In the genomic region with DNA sequence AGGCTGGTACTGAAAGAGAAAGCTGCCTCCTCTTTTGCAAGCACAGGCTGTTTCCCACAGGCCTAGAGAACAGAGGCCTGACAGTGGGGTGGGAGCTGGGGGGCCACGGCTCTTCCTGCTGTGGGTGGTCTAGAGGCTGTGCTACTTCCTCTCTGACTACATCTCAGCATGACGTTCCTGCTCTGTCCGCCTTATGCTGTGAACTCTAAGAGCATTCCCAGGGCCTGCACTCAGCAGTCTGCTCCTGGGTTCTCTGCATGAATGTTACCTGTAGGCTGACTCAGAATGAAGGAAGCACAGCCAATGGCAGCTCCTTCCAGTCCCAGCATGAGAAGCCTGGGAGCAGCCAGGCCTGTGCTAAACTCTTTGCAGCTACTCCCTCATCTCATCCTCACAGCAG, we compare ENCODE assay signal across 22 cellular contexts.
DNase-seq lines count a peak whose midpoint lies in the region; ATAC-seq and TF ChIP-seq lines count a peak whose summit lies in the region.
"Had no signal": no experiment of that assay in that cellular context is flagged by ENCODE, and none has a peak within 500 bp of the region (broad histone marks: within the 10 kb centered on the region; RNA-seq: fewer than 3 reads in every experiment).

No MANE protein-coding gene starts in this region.

- no peaks in the 10 kb centered on the region for H3K27me3 ChIP-seq in ascending aorta
- H3K27me3 ChIP-seq: BLaER1, vagina had no signal

- WGBS in mesodermal cell (ENCODE audit: insufficient coverage in 2 of 2), 2 experiments: 22 to 47% methylated on average over 2 of the region's 3 CpGs

- TF ChIP-seq CTCF in epithelial cell of esophagus (IDR thresholded peaks at IDR 0.05; ENCODE audit: insufficient read depth, low read depth, low read length, missing control alignments) (no peak), ascending aorta (IDR thresholded peaks at IDR 0.05) (no peak)

- H3K9ac ChIP-seq in SK-N-MC (ENCODE audit: insufficient read length): no peak overlapping the region
- H3K9ac ChIP-seq: BLaER1 had no signal

- H3K4me3 ChIP-seq in SK-N-MC (no peak overlapping the region), epithelial cell of esophagus (ENCODE audit: low read length) (no peak overlapping the region), mesodermal cell (ENCODE audit: extremely low read depth, insufficient read depth, low read length, poor library complexity, severe bottlenecking) (no peak overlapping the region), ascending aorta (no peak overlapping the region)
- H3K4me3 ChIP-seq: A549, adrenal gland, BLaER1, esophagus squamous epithelium, vagina had no signal

- H3K9me3 ChIP-seq in SK-N-MC (ENCODE audit: low read depth, low read length) (no peaks in the 10 kb centered on the region), mesodermal cell (ENCODE audit: control insufficient read depth, low read length) (no peaks in the 10 kb centered on the region), ascending aorta (no peaks in the 10 kb centered on the region)
- H3K9me3 ChIP-seq: A549, adrenal gland, BLaER1, Caco-2, esophagus squamous epithelium, vagina had no signal

- H3K36me3 ChIP-seq in SK-N-MC (ENCODE audit: insufficient read depth, low read length) (no peaks in the 10 kb centered on the region), mesodermal cell (ENCODE audit: control insufficient read depth, insufficient read depth, low read length) (peaks cover 7% of the 10 kb centered on the region), ascending aorta (no peaks in the 10 kb centered on the region)
- H3K36me3 ChIP-seq: adrenal gland, BLaER1, esophagus squamous epithelium, vagina had no signal

- H3K4me1 ChIP-seq in mesodermal cell (ENCODE audit: control insufficient read depth, insufficient read depth, low read length, poor library complexity, severe bottlenecking) (peaks cover 15% of the 10 kb centered on the region), ascending aorta (no peaks in the 10 kb centered on the region)
- H3K4me1 ChIP-seq: A549, adrenal gland, Caco-2, esophagus squamous epithelium, vagina had no signal

- H3K27ac ChIP-seq in SK-N-MC (no peak overlapping the region), mesodermal cell (ENCODE audit: low read depth, low read length, severe bottlenecking) (peak overlapping the region; percentile 38), ascending aorta (no peak overlapping the region)
- H3K27ac ChIP-seq: A549, adrenal gland, BLaER1, esophagus squamous epithelium, vagina had no signal

- no peak for ATAC-seq in GM18870 (IDR thresholded peaks at IDR 0.05; ENCODE audit: unreplicated experiment)
- ATAC-seq: A549, HCT116, sciatic nerve had no signal

- DNase-seq in ELR (ENCODE audit: low read depth) (peak; percentile 8), SK-N-MC (ENCODE audit: low read depth, low spot score) (peak; percentile 18), epithelial cell of esophagus (ENCODE audit: low read depth) (peak; percentile 81), ascending aorta (ENCODE audit: low spot score in 2 of 2) (no peak), HT-29 (ENCODE audit: low spot score) (no peak)
- DNase-seq in stimulated activated CD4-positive, alpha-beta T cell treated with anti-CD3 and anti-CD28 coated beads, Interleukin-1b, Interleukin-23, amount 100 ng/mL, for 48 hours: no peak
- DNase-seq: activated CD4-positive, alpha-beta T cell treated with anti-CD3 and anti-CD28 coated beads, Interleukin-2, amount 50 U/mL, for 1 hour; activated CD8-positive, alpha-beta memory T cell treated with anti-CD3 and anti-CD28 coated beads, Interleukin-2, amount 50 U/mL, for 4 hours; activated effector memory CD4-positive, alpha-beta T cell treated with Interleukin-2 at 50 U/mL for 16 hours; adrenal gland; Caco-2; effector CD4-positive, alpha-beta T cell; esophagus squamous epithelium; NCI-H2107; NCI-H524 had no signal

- intact Hi-C loops in ascending aorta (cut with DNase I): no loop called here

Comparison
In these comparisons a context has a peak if more than half of its experiments do, and no peak if none do; other contexts are left out.
1. DNase-seq: peak in ELR (single experiment), SK-N-MC (single experiment) and epithelial cell of esophagus (single experiment); none in ascending aorta (0 of 2), stimulated activated CD4-positive, alpha-beta T cell treated with anti-CD3 and anti-CD28 coated beads, Interleukin-1b, Interleukin-23, amount 100 ng/mL, for 48 hours (single experiment) and HT-29 (single experiment).